ENCODE assay signal across 26 cellular contexts in the genomic region with DNA sequence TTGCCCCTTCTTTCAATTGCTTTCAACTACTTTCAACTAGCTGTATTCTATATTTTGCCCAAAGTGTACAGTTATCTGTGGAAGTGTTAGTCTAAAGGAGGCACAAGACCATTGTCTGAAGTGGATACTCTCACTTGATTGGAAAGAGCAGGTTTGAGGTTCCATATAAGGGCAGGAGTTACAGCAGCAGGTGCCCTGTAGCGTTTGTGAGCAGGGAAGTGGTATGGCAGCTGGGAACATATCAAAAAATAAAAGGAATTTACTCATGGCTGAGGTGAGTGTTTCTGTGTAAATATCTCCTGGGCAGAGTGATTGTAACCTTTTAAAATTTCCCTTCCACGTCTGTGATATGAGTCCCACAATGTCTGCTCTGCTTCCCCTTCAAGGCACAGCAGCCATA. TPM values are rescaled to one million over a fixed set of nuclear protein-coding genes. Genes with fewer than 3 reads are reported as not detected.
DNase-seq lines count a peak whose midpoint lies in the region; ATAC-seq, FAIRE-seq and TF ChIP-seq lines count a peak whose summit lies in the region.
"Had no signal": no experiment of that assay in that cellular context is flagged by ENCODE, and none has a peak within 500 bp of the region (broad histone marks: within the 10 kb centered on the region; RNA-seq: fewer than 3 reads in every experiment).

No MANE protein-coding gene starts in this region.

- H3K18ac ChIP-seq in mesendoderm (ENCODE audit: low read length): no peak overlapping the region

- no peak for ATAC-seq in HG03460 (IDR thresholded peaks at IDR 0.05; ENCODE audit: unreplicated experiment)

- peak; percentile 44 for FAIRE-seq in GM12892 (lab: Jason Lieb, UNC)
- FAIRE-seq: endometrium, GM12878, GM19239 had no signal

- no peaks in the 10 kb centered on the region for H3K27me3 ChIP-seq in mesendoderm (ENCODE audit: insufficient read depth, low read length, poor library complexity)
- H3K27me3 ChIP-seq: breast epithelium had no signal

- peaks cover 18% of the 10 kb centered on the region for H3K36me3 Mint-ChIP-seq in nephron (ENCODE audit: low read depth)
- H3K36me3 Mint-ChIP-seq: CD4-positive, CD25-positive, alpha-beta regulatory T cell; memory B cell had no signal

- no peaks in the 10 kb centered on the region for H3K4me1 ChIP-seq in mesendoderm (ENCODE audit: control insufficient read depth, low read depth, low read length)
- H3K4me1 ChIP-seq: breast epithelium had no signal

- DNase-seq in GM12892 (ENCODE audit: insufficient read length) (no peak), NCI-H1105 (lab: John Stamatoyannopoulos, UW) (peak; percentile 7), NCI-H748 (lab: John Stamatoyannopoulos, UW; ENCODE audit: unreplicated experiment) (peak; percentile 71), NCI-H526 (lab: John Stamatoyannopoulos, UW) (no peak), mesendoderm (no peak)
- DNase-seq: activated CD4-positive, alpha-beta T cell treated with anti-CD3 and anti-CD28 coated beads, Interleukin-2, amount 50 U/mL, for 48 hours; activated CD4-positive, CD25-positive, alpha-beta regulatory T cell; activated CD8-positive, alpha-beta memory T cell treated with anti-CD3 and anti-CD28 coated beads, Interleukin-2, amount 50 U/mL, for 48 hours; activated effector memory CD4-positive, alpha-beta T cell treated with anti-CD3 and anti-CD28 coated beads, Interleukin-2, amount 50 U/mL, for 16 hours; CD4-positive, CD25-positive, alpha-beta regulatory T cell; cortex of kidney; glutamatergic neuron; Kasumi-1; NCI-H1048; NCI-H524 treated with DMSO at 0.1 percent for 48 hours; retina; stimulated activated naive CD4-positive, alpha-beta T cell had no signal

- TF ChIP-seq POLR2A in GM12892 (IDR thresholded peaks at IDR 0.05; ENCODE audit: low read depth, low read length): no peak

- H4K8ac ChIP-seq in mesendoderm (ENCODE audit: low read depth, low read length): no peak overlapping the region

- no peak overlapping the region for H3K9ac ChIP-seq in mesendoderm (ENCODE audit: low read length)

- H3K4me2 ChIP-seq in mesendoderm (ENCODE audit: low read length): no peak overlapping the region
- H3K4me2 ChIP-seq: smooth muscle cell had no signal

- H3K79me1 ChIP-seq in mesendoderm (ENCODE audit: low read length): no peaks in the 10 kb centered on the region

- peak overlapping the region; percentile 37 to 58 (median 53) for H3K4me3 Mint-ChIP-seq in nephron
- H3K4me3 Mint-ChIP-seq: CD4-positive, CD25-positive, alpha-beta regulatory T cell; memory B cell had no signal

- WGBS in mesendoderm (ENCODE audit: extremely low coverage, insufficient coverage, low lambda C conversion rate): no CpG with 5 or more reads among the region's 2 CpGs

- peak overlapping the region in 1 of 3 experiments; percentile 56 for H3K27ac Mint-ChIP-seq in nephron
- H3K27ac Mint-ChIP-seq: CD4-positive, CD25-positive, alpha-beta regulatory T cell; memory B cell had no signal

- no peaks in the 10 kb centered on the region for H3K27me3 Mint-ChIP-seq in nephron (ENCODE audit: low read depth)

- no peak overlapping the region for H2BK15ac ChIP-seq in mesendoderm (replicated peaks; ENCODE audit: low read depth)

- H3K23ac ChIP-seq in mesendoderm (ENCODE audit: low read length): no peak overlapping the region

- no peak overlapping the region for H3K27ac ChIP-seq in mesendoderm (ENCODE audit: low read depth, low read length)
- H3K27ac ChIP-seq: breast epithelium, thoracic aorta had no signal

- H3K4ac ChIP-seq in mesendoderm (ENCODE audit: low read depth, low read length): no peak overlapping the region

- peaks cover 22% of the 10 kb centered on the region for H3K9me3 Mint-ChIP-seq in nephron
- H3K9me3 Mint-ChIP-seq: memory B cell had no signal

- H3K4me1 Mint-ChIP-seq in nephron: peaks cover 28% of the 10 kb centered on the region
- H3K4me1 Mint-ChIP-seq: CD4-positive, CD25-positive, alpha-beta regulatory T cell had no signal

- H3K56ac ChIP-seq in mesendoderm (ENCODE audit: low read length): no peak overlapping the region

- H3K36me3 ChIP-seq in mesendoderm (ENCODE audit: control insufficient read depth, insufficient read depth, low read length): no peaks in the 10 kb centered on the region
- H3K36me3 ChIP-seq: breast epithelium, thoracic aorta had no signal

- TF ChIP-seq CTCF in nephron (IDR thresholded peaks at IDR 0.05; ENCODE audit: unreplicated experiment in 3 of 3): no peak

- no peak overlapping the region for H2BK120ac ChIP-seq in mesendoderm (ENCODE audit: low read depth, low read length)

- H2BK5ac ChIP-seq in mesendoderm (ENCODE audit: low read length): no peak overlapping the region

- H2AK5ac ChIP-seq in mesendoderm (ENCODE audit: low read length): no peak overlapping the region

- no peaks in the 10 kb centered on the region for H3K79me2 ChIP-seq in mesendoderm (ENCODE audit: control insufficient read depth, insufficient read depth, low read length)

- no peak overlapping the region for H3K4me3 ChIP-seq in mesendoderm (ENCODE audit: low read length)
- H3K4me3 ChIP-seq: breast epithelium, GM12878, smooth muscle cell, thoracic aorta had no signal

- H4K5ac ChIP-seq in mesendoderm (ENCODE audit: low read length): no peak overlapping the region

RNA-seq across cellular contexts. Expression of a gene that starts 38.5 kb away (rescaled TPM):
- 15.9 TPM for polyA plus RNA-seq in GM12892 (2012; ENCODE audit: missing spikeins)
- polyA plus RNA-seq in mesendoderm (2013, experiment 1 of 2): 11.2 TPM
- 10.7 TPM for polyA plus RNA-seq in mesendoderm (2013, experiment 2 of 2)

Comparison
In these comparisons a context has a peak if more than half of its experiments do, and no peak if none do; other contexts are left out.
1. DNase-seq: peak in NCI-H1105 (single experiment) and NCI-H748 (single experiment); none in GM12892 (single experiment), NCI-H526 (0 of 2) and mesendoderm (single experiment).